ENCODE assay signal across 2 cellular contexts in the genomic region with DNA sequence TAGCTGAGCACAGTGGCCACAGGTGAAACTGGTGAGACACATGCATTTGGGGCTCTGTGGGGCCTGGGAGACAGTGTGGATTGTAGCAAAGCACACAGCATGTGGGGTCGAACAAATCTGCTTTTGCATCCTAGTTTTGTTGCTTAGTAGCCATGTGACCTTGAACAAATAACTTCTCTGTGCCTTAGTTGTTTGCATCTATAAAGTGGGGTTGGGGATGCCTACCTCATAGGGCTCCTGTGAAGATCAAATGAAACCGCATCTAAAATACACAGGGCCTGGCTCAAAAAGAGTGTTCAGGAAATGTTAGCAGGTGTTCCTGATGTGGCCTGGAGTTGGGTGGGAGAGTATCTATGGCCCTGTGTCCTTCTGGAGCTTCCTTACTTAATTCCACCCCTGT.
A peak's percentile ranks its signal among the peaks of the same experiment; 100 is the strongest.
TF ChIP-seq lines count a peak whose summit lies in the region.

No MANE protein-coding gene starts in this region.

TF ChIP-seq in GM23338, 12 proteins besides CTCF, POLR2A, EP300 and RAD21:
- TF ChIP-seq EZH2 (IDR thresholded peaks at IDR 0.05; ENCODE audit: low read depth, unreplicated experiment) (no peak), ZNF114 (CRISPR knock-in tag; IDR thresholded peaks at IDR 0.05) (no peak), ZNF331 (CRISPR knock-in tag; IDR thresholded peaks at IDR 0.05; ENCODE audit: low read depth) (no peak), JUNB (IDR thresholded peaks at IDR 0.05; ENCODE audit: unreplicated experiment) (no peak), CREB1 (CRISPR knock-in tag; IDR thresholded peaks at IDR 0.05; ENCODE audit: low read depth) (no peak), NANOG (IDR thresholded peaks at IDR 0.05; ENCODE audit: borderline replicate concordance) (no peak), EZH2phosphoT487 (IDR thresholded peaks at IDR 0.05; ENCODE audit: unreplicated experiment) (no peak)
- TF ChIP-seq, protein P1, sequence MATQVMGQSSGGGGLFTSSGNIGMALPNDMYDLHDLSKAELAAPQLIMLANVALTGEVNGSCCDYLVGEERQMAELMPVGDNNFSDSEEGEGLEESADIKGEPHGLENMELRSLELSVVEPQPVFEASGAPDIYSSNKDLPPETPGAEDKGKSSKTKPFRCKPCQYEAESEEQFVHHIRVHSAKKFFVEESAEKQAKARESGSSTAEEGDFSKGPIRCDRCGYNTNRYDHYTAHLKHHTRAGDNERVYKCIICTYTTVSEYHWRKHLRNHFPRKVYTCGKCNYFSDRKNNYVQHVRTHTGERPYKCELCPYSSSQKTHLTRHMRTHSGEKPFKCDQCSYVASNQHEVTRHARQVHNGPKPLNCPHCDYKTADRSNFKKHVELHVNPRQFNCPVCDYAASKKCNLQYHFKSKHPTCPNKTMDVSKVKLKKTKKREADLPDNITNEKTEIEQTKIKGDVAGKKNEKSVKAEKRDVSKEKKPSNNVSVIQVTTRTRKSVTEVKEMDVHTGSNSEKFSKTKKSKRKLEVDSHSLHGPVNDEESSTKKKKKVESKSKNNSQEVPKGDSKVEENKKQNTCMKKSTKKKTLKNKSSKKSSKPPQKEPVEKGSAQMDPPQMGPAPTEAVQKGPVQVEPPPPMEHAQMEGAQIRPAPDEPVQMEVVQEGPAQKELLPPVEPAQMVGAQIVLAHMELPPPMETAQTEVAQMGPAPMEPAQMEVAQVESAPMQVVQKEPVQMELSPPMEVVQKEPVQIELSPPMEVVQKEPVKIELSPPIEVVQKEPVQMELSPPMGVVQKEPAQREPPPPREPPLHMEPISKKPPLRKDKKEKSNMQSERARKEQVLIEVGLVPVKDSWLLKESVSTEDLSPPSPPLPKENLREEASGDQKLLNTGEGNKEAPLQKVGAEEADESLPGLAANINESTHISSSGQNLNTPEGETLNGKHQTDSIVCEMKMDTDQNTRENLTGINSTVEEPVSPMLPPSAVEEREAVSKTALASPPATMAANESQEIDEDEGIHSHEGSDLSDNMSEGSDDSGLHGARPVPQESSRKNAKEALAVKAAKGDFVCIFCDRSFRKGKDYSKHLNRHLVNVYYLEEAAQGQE (IDR thresholded peaks at IDR 0.05; ENCODE audit: unreplicated experiment), result no peak
- TF ChIP-seq, protein P2, sequence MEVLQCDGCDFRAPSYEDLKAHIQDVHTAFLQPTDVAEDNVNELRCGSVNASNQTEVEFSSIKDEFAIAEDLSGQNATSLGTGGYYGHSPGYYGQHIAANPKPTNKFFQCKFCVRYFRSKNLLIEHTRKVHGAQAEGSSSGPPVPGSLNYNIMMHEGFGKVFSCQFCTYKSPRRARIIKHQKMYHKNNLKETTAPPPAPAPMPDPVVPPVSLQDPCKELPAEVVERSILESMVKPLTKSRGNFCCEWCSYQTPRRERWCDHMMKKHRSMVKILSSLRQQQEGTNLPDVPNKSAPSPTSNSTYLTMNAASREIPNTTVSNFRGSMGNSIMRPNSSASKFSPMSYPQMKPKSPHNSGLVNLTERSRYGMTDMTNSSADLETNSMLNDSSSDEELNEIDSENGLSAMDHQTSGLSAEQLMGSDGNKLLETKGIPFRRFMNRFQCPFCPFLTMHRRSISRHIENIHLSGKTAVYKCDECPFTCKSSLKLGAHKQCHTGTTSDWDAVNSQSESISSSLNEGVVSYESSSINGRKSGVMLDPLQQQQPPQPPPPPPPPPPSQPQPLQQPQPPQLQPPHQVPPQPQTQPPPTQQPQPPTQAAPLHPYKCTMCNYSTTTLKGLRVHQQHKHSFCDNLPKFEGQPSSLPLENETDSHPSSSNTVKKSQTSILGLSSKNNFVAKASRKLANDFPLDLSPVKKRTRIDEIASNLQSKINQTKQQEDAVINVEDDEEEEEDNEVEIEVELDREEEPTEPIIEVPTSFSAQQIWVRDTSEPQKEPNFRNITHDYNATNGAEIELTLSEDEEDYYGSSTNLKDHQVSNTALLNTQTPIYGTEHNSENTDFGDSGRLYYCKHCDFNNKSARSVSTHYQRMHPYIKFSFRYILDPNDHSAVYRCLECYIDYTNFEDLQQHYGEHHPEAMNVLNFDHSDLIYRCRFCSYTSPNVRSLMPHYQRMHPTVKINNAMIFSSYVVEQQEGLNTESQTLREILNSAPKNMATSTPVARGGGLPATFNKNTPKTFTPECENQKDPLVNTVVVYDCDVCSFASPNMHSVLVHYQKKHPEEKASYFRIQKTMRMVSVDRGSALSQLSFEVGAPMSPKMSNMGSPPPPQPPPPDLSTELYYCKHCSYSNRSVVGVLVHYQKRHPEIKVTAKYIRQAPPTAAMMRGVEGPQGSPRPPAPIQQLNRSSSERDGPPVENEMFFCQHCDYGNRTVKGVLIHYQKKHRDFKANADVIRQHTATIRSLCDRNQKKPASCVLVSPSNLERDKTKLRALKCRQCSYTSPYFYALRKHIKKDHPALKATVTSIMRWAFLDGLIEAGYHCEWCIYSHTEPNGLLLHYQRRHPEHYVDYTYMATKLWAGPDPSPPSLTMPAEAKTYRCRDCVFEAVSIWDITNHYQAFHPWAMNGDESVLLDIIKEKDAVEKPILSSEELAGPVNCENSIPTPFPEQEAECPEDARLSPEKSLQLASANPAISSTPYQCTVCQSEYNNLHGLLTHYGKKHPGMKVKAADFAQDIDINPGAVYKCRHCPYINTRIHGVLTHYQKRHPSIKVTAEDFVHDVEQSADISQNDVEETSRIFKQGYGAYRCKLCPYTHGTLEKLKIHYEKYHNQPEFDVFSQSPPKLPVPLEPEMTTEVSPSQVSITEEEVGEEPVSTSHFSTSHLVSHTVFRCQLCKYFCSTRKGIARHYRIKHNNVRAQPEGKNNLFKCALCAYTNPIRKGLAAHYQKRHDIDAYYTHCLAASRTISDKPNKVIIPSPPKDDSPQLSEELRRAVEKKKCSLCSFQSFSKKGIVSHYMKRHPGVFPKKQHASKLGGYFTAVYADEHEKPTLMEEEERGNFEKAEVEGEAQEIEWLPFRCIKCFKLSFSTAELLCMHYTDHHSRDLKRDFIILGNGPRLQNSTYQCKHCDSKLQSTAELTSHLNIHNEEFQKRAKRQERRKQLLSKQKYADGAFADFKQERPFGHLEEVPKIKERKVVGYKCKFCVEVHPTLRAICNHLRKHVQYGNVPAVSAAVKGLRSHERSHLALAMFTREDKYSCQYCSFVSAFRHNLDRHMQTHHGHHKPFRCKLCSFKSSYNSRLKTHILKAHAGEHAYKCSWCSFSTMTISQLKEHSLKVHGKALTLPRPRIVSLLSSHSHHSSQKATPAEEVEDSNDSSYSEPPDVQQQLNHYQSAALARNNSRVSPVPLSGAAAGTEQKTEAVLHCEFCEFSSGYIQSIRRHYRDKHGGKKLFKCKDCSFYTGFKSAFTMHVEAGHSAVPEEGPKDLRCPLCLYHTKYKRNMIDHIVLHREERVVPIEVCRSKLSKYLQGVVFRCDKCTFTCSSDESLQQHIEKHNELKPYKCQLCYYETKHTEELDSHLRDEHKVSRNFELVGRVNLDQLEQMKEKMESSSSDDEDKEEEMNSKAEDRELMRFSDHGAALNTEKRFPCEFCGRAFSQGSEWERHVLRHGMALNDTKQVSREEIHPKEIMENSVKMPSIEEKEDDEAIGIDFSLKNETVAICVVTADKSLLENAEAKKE (CRISPR knock-in tag; IDR thresholded peaks at IDR 0.05), result no peak
- TF ChIP-seq, protein P3, sequence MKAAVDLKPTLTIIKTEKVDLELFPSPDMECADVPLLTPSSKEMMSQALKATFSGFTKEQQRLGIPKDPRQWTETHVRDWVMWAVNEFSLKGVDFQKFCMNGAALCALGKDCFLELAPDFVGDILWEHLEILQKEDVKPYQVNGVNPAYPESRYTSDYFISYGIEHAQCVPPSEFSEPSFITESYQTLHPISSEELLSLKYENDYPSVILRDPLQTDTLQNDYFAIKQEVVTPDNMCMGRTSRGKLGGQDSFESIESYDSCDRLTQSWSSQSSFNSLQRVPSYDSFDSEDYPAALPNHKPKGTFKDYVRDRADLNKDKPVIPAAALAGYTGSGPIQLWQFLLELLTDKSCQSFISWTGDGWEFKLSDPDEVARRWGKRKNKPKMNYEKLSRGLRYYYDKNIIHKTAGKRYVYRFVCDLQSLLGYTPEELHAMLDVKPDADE (IDR thresholded peaks at IDR 0.05), result no peak

TF ChIP-seq in K562, 482 proteins besides CTCF, POLR2A, EP300 and RAD21:
- TF ChIP-seq ESRRA (IDR thresholded peaks at IDR 0.05; ENCODE audit: borderline replicate concordance, low read depth) (peak; percentile 40; the same call in 1 of the 2 replicates), EHMT2 (IDR thresholded peaks at IDR 0.05) (no peak)
TF ChIP-seq in K562: peak in this region for 1.
